Comparison of ENCODE assay signal across 16 cellular contexts in the genomic region with DNA sequence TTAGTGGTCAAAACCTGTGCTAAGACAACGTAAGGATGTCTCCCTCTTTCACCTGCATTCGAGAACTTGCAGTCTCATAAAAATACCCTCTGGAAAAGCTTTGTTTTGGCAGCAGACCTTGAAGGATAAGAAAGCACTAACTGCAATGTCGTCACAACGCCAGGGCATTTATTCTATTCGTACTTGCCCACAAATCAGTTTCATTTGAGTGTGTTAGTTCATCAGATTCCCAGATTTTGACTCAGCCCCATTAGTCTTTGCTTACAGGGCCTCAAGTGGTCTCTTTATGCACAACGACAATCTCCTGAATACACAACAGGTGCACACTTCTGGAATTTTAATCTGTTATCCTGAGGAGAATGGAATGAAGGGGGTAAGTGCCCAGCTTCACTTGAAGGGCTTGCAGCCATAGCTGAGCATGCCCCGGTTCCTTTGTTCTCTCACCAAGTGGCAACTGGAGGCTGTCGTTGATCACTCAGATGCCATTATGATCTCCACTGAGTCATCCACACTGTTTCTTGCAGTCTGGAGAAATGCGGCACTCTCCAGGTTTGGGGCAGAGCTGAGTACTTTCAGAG. TPM values are rescaled to one million over a fixed set of nuclear protein-coding genes. Genes with fewer than 3 reads are reported as not detected.
DNase-seq lines count a peak whose midpoint lies in the region; ATAC-seq and TF ChIP-seq lines count a peak whose summit lies in the region.
"Had no signal": no experiment of that assay in that cellular context is flagged by ENCODE, and none has a peak within 500 bp of the region (broad histone marks: within the 10 kb centered on the region; RNA-seq: fewer than 3 reads in every experiment).

No MANE protein-coding gene starts in this region.

- H3K4me1 ChIP-seq in SJCRH30 (no peaks in the 10 kb centered on the region), aorta (ENCODE audit: control insufficient read depth in 1 of 2, insufficient read depth in 2 of 2, low read length in 2 of 2) (no peaks in the 10 kb centered on the region)

- H3K9me3 ChIP-seq in SJCRH30 (replicated peaks) = no peaks in the 10 kb centered on the region
- H3K9me3 ChIP-seq in MG63 = no peaks in the 10 kb centered on the region
- H3K9me3 ChIP-seq in aorta (ENCODE audit: control insufficient read depth, low read length) = peaks cover 2% of the 10 kb centered on the region

- ATAC-seq in aorta (ENCODE audit: low FRiP score) = no peak

- H3K27ac ChIP-seq in SJCRH30 = no peak overlapping the region
- H3K27ac ChIP-seq in coronary artery = no peak overlapping the region
- H3K27ac ChIP-seq in aorta (ENCODE audit: low read depth in 1 of 2, low read length in 2 of 2) = no peak overlapping the region

- intact Hi-C loops in aorta (cut with DNase I) = no loop called here

- DNase-seq in DMS79 (lab: John Stamatoyannopoulos, UW) (peak; percentile 90), NCI-H2029 (lab: John Stamatoyannopoulos, UW) (peak; percentile 49), SJCRH30 (peak; percentile 8 to 15), myocyte (ENCODE audit: low read depth) (peak; percentile 12), MG63 (no peak), coronary artery (ENCODE audit: low spot score) (no peak), aorta (no peak), dedifferentiated amniotic fluid mesenchymal stem cell (ENCODE audit: extremely low spot score) (no peak)
- DNase-seq: C1 segment of cervical spinal cord, NCI-H1930, NCI-H345, NCI-H69, SHP77 treated with DMSO at 0.1 percent for 48 hours had no signal

- no peaks in the 10 kb centered on the region for H3K36me3 ChIP-seq in SJCRH30
- no peaks in the 10 kb centered on the region for H3K36me3 ChIP-seq in MG63
- no peaks in the 10 kb centered on the region for H3K36me3 ChIP-seq in aorta (ENCODE audit: control insufficient read depth in 1 of 2, insufficient read depth in 2 of 2, low read length in 1 of 2)

- 55 to 64% methylated on average over 9 of the region's 9 CpGs for WGBS in aorta, 2 donors

- H3K27me3 ChIP-seq in SJCRH30 = no peaks in the 10 kb centered on the region
- peaks cover 2% of the 10 kb centered on the region; the same call in 1 of the 2 replicates for H3K27me3 ChIP-seq in MG63
- H3K27me3 ChIP-seq in aorta (ENCODE audit: control insufficient read depth in 1 of 2, insufficient read depth in 2 of 2, low read length in 1 of 2) = no peaks in the 10 kb centered on the region

- no peak for TF ChIP-seq CTCF in coronary artery (IDR thresholded peaks at IDR 0.05)

- no peak overlapping the region for H3K4me3 ChIP-seq in SJCRH30
- no peak overlapping the region for H3K4me3 ChIP-seq in MG63
- H3K4me3 ChIP-seq in coronary artery = no peak overlapping the region
- H3K4me3 ChIP-seq in aorta (ENCODE audit: low read length in 2 of 2) = no peak overlapping the region

RNA-seq across cellular contexts. Expression of a gene that starts 58.8 kb away (rescaled TPM):
- not detected in 2 replicates for total RNA-seq in SJCRH30 (2014; rRNA removed; shearing (Covaris generic))
- total RNA-seq in myocyte (not detected in 2 replicates), aorta (not detected)
- 0.14 TPM for polyA plus RNA-seq in myocyte (2012)
- not detected in 2 replicates for total RNA-seq in MG63 (2014; rRNA removed; shearing (Covaris generic); ENCODE audit: low replicate concordance)
- polyA plus RNA-seq in aorta = not detected
- total RNA-seq: HT-29, OCI-LY7, RPMI7951 had no signal

Comparison
In these comparisons a context has a peak if more than half of its experiments do, and no peak if none do; other contexts are left out.
1. DNase-seq: peak in DMS79 (single experiment), NCI-H2029 (single experiment), SJCRH30 (2 of 2) and myocyte (single experiment); none in MG63 (single experiment), coronary artery (single experiment), aorta (0 of 2) and dedifferentiated amniotic fluid mesenchymal stem cell (single experiment).